ENCODE assay signal across 10 cellular contexts in the genomic region with DNA sequence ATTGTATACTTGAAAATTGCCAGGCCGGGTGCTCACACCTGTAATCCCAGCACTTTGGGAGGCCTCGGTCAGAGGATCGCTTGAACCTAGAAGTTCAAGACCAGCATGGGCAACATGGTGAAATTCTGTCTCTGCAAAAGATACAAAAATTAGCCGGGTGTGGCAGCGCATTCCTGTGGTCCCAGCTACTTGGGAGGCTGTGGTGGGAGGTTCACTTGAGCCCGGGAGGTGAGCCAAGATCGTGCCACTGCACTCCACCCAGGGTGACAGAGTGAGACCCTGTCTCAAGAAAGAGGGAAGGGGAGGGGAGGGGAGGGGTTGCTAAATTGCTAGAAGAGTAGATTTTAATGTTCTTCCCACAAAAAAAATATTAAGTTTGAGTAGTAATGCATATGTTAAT. TPM values are rescaled to one million over a fixed set of nuclear protein-coding genes. Genes with fewer than 3 reads are reported as not detected.
DNase-seq lines count a peak whose midpoint lies in the region; ATAC-seq and TF ChIP-seq lines count a peak whose summit lies in the region.
"Had no signal": no experiment of that assay in that cellular context is flagged by ENCODE, and none has a peak within 500 bp of the region (broad histone marks: within the 10 kb centered on the region; RNA-seq: fewer than 3 reads in every experiment).

No MANE protein-coding gene starts in this region.

- peak overlapping the region; percentile 1 for H3K27ac Mint-ChIP-seq in HFFc6
- peak overlapping the region; percentile 87 for H3K27ac Mint-ChIP-seq in activated T-helper 2 cell treated with anti-CD3 and anti-CD28 coated beads, Interferon-gamma antibody, Interleukin-2, Interleukin-4, amounts not matched to agents 10 μg/mL and 5 μg/mL and 100 μg/mL, durations not matched to agents 14 hours and 24 hours and 36 hours

- in situ Hi-C loops in ACHN (cut with HindIII; ENCODE audit: low pct_ligation_motif_present, low pct_unique_long_range_greater_than_20kb, low sequenced_read_pairs) = no loop called here

- peaks cover 47% of the 10 kb centered on the region for H3K4me1 Mint-ChIP-seq in HFFc6 (ENCODE audit: low read depth)
- peaks cover 48% of the 10 kb centered on the region for H3K4me1 Mint-ChIP-seq in activated T-helper 2 cell treated with anti-CD3 and anti-CD28 coated beads, Interferon-gamma antibody, Interleukin-2, Interleukin-4, amounts not matched to agents 10 μg/mL and 5 μg/mL and 100 μg/mL, durations not matched to agents 14 hours and 24 hours and 36 hours (ENCODE audit: low read depth)

- no peaks in the 10 kb centered on the region for H3K9me3 Mint-ChIP-seq in HFFc6
- no peaks in the 10 kb centered on the region for H3K9me3 Mint-ChIP-seq in activated T-helper 2 cell treated with anti-CD3 and anti-CD28 coated beads, Interferon-gamma antibody, Interleukin-2, Interleukin-4, amounts not matched to agents 10 μg/mL and 5 μg/mL and 100 μg/mL, durations not matched to agents 14 hours and 24 hours and 36 hours

- H3K36me3 Mint-ChIP-seq in HFFc6 (ENCODE audit: low read depth) = peaks cover 13% of the 10 kb centered on the region
- peaks cover 73% of the 10 kb centered on the region for H3K36me3 Mint-ChIP-seq in activated T-helper 2 cell treated with anti-CD3 and anti-CD28 coated beads, Interferon-gamma antibody, Interleukin-2, Interleukin-4, amounts not matched to agents 10 μg/mL and 5 μg/mL and 100 μg/mL, durations not matched to agents 14 hours and 24 hours and 36 hours (ENCODE audit: low read depth)

- intact Hi-C loops in activated T-helper 2 cell treated with anti-CD3 and anti-CD28 coated beads, Interferon-gamma antibody, Interleukin-2, Interleukin-4, amounts not matched to agents 10 μg/mL and 5 μg/mL and 100 μg/mL, durations not matched to agents 14 hours and 24 hours and 36 hours (cut with micrococcal nuclease) = loop anchor here (2.0 kb wide), 1 partner anchor 39 kb away; no protein-coding TSS in a partner anchor

- no peak for ATAC-seq in GM19351 (IDR thresholded peaks at IDR 0.05; ENCODE audit: unreplicated experiment)
- no peak for ATAC-seq in GM19467 (IDR thresholded peaks at IDR 0.05; ENCODE audit: unreplicated experiment)

- peak; percentile 61 for DNase-seq in ACHN
- DNase-seq in HFFc6 = peak; percentile 23
- no peak for DNase-seq in activated T-helper 2 cell treated with anti-CD3 and anti-CD28 coated beads, Interferon-gamma antibody, Interleukin-2, Interleukin-4, amounts not matched to agents 10 μg/mL and 5 μg/mL and 100 μg/mL, durations not matched to agents 14 hours and 24 hours and 36 hours (ENCODE audit: low spot score)
- peak; percentile 44 for DNase-seq in kidney tubule cell (ENCODE audit: low spot score)
- DNase-seq in stimulated activated naive CD4-positive, alpha-beta T cell (lab: John Stamatoyannopoulos, UW) = no peak
- DNase-seq in occipital lobe (lab: John Stamatoyannopoulos, UW) = no peak
- DNase-seq: Caco-2, NCI-H524 had no signal

- H3K4me3 Mint-ChIP-seq in HFFc6 = 0 out of 2 replicates have a peak overlapping the region, but pooled peaks have one; percentile 10
- no peak overlapping the region for H3K4me3 Mint-ChIP-seq in activated T-helper 2 cell treated with anti-CD3 and anti-CD28 coated beads, Interferon-gamma antibody, Interleukin-2, Interleukin-4, amounts not matched to agents 10 μg/mL and 5 μg/mL and 100 μg/mL, durations not matched to agents 14 hours and 24 hours and 36 hours (ENCODE audit: low read depth)

- H3K27me3 Mint-ChIP-seq in HFFc6 (ENCODE audit: insufficient read depth) = no peaks in the 10 kb centered on the region; the same call in 1 of the 2 replicates
- no peaks in the 10 kb centered on the region for H3K27me3 Mint-ChIP-seq in activated T-helper 2 cell treated with anti-CD3 and anti-CD28 coated beads, Interferon-gamma antibody, Interleukin-2, Interleukin-4, amounts not matched to agents 10 μg/mL and 5 μg/mL and 100 μg/mL, durations not matched to agents 14 hours and 24 hours and 36 hours (ENCODE audit: low read depth)

- TF ChIP-seq CTCF in HFFc6 (IDR thresholded peaks at IDR 0.05) = no peak

RNA-seq across cellular contexts. Expression of a gene that starts 53.2 kb away (rescaled TPM):
- 10 to 100 TPM; 34.7 to 40.6 (median 35.5) TPM for total RNA-seq in HFFc6 (2021; fragmentation: NEBNext Ultra II Directional; extraction: Animal tissue kit (Norgen Biotek cat#: 25700))
- total RNA-seq in activated T-helper 2 cell treated with anti-CD3 and anti-CD28 coated beads, Interferon-gamma antibody, Interleukin-2, Interleukin-4, amounts not matched to agents 10 μg/mL and 5 μg/mL and 100 μg/mL, durations not matched to agents 14 hours and 24 hours and 36 hours = 358 and 359 TPM in 2 replicates
- total RNA-seq in occipital lobe = 59.9 TPM

Comparison
In these comparisons a context has a peak if more than half of its experiments do, and no peak if none do; other contexts are left out.
1. DNase-seq: peak in ACHN (single experiment), HFFc6 (single experiment) and kidney tubule cell (single experiment); none in activated T-helper 2 cell treated with anti-CD3 and anti-CD28 coated beads, Interferon-gamma antibody, Interleukin-2, Interleukin-4, amounts not matched to agents 10 μg/mL and 5 μg/mL and 100 μg/mL, durations not matched to agents 14 hours and 24 hours and 36 hours (single experiment), stimulated activated naive CD4-positive, alpha-beta T cell (0 of 6) and occipital lobe (single experiment).